Comparison of ENCODE assay signal across 9 cellular contexts in the genomic region with DNA sequence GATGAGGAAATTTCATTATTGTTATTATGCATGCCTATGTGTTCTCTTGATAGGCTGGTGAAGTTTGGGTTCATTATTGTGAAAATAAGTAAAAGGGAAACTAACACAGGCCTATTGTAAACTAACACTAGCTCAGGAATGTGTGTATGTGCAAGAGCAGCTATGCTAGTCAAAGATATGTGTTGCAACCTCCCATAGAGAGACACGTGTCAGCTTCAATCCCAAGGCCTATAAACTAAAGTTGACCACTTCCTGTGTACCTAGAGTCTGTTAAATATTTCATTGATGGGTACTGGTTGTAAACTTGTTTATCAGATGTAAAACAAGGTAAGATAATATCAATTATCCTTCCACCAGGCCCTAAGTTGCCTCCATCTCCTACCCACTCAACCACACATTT.
"Had no signal": no experiment of that assay in that cellular context is flagged by ENCODE, and none has a peak within 500 bp of the region (broad histone marks: within the 10 kb centered on the region; RNA-seq: fewer than 3 reads in every experiment).

No MANE protein-coding gene starts in this region.

- H3K9me3 ChIP-seq: ovary had no signal

- H3K27ac ChIP-seq: neural progenitor cell, ovary had no signal

- H3K27me3 ChIP-seq: ovary had no signal

- ATAC-seq: activated T-cell treated with anti-CD3 and anti-CD28 coated beads, Interleukin-2, amount 50 U/mL, for 4 hours had no signal

- H3K36me3 ChIP-seq: neural progenitor cell, ovary had no signal

- H3K4me3 ChIP-seq: neural progenitor cell, ovary had no signal

- H3K4me1 ChIP-seq: neural progenitor cell had no signal

- DNase-seq: activated CD4-positive, alpha-beta memory T cell treated with anti-CD3 and anti-CD28 coated beads for 36 hours; activated CD4-positive, alpha-beta T cell treated with anti-CD3 and anti-CD28 coated beads for 1 hour; activated gamma-delta T cell; activated naive CD8-positive, alpha-beta T cell treated with anti-CD3 and anti-CD28 coated beads for 36 hours; activated T-cell treated with anti-CD3 and anti-CD28 coated beads, Interleukin-2, amount 50 U/mL, for 4 hours; effector memory CD4-positive, alpha-beta T cell; ovary; stimulated activated CD4-positive, alpha-beta T cell treated with anti-CD3 and anti-CD28 coated beads, Interleukin-4, amount 100 ng/mL, for 24 hours had no signal
